ENCODE assay signal across 10 cellular contexts in the genomic region with DNA sequence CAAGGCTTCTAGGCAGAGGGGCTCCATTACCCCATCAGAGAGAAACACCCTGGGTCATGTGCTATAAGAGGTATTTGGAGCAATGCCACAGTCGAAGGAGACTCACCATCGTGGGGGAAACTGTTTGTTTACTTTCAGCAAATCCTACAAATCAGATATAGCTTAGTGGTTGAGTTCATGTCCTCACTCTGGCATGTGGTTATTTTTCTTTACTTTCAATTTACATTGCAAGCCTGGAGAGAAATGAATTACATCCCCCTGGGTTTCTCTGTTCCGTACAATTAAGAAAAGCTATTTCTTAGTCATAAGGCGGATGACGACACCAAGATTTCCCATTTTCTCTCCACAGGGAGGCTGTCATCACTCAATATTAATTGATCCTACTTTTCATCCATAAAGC. TPM values are rescaled to one million over a fixed set of nuclear protein-coding genes. Genes with fewer than 3 reads are reported as not detected.
DNase-seq lines count a peak whose midpoint lies in the region; ATAC-seq and TF ChIP-seq lines count a peak whose summit lies in the region.
"Had no signal": no experiment of that assay in that cellular context is flagged by ENCODE, and none has a peak within 500 bp of the region (broad histone marks: within the 10 kb centered on the region; RNA-seq: fewer than 3 reads in every experiment).

No MANE protein-coding gene starts in this region.

- H3K27me3 ChIP-seq in dorsolateral prefrontal cortex (no peaks in the 10 kb centered on the region), uterus (no peaks in the 10 kb centered on the region)
- H3K27me3 ChIP-seq: ascending aorta had no signal

- intact Hi-C loops in activated naive CD4-positive, alpha-beta T cell treated with anti-CD3 and anti-CD28 coated beads for 36 hours (cut with micrococcal nuclease) = loop anchor here (1.0 kb wide), 1 partner anchor 8 kb away; no protein-coding TSS in a partner anchor
- intact Hi-C loops in dorsolateral prefrontal cortex (cut with DNase I) = no loop called here
- intact Hi-C loops in uterus (cut with DNase I; ENCODE audit: low total_unique reads) = no loop called here

- ATAC-seq in stimulated activated naive CD8-positive, alpha-beta T cell treated with anti-CD3 and anti-CD28 coated beads, Interleukin-15, amount 100 ng/mL, for 72 hours = peak; percentile 87

- H3K4me1 Mint-ChIP-seq in activated naive CD4-positive, alpha-beta T cell treated with anti-CD3 and anti-CD28 coated beads for 36 hours (ENCODE audit: low read depth) = peaks cover 57% of the 10 kb centered on the region
- H3K4me1 Mint-ChIP-seq in stimulated activated naive CD8-positive, alpha-beta T cell treated with anti-CD3 and anti-CD28 coated beads, Interleukin-15, amount 100 ng/mL, for 72 hours = peaks cover 69% of the 10 kb centered on the region

- peaks cover 59% of the 10 kb centered on the region for H3K36me3 Mint-ChIP-seq in activated naive CD4-positive, alpha-beta T cell treated with anti-CD3 and anti-CD28 coated beads for 36 hours (ENCODE audit: low read depth)

- DNase-seq in activated naive CD4-positive, alpha-beta T cell treated with anti-CD3 and anti-CD28 coated beads for 36 hours = no peak
- DNase-seq in activated naive CD4-positive, alpha-beta T cell treated with Interleukin-2 at 50 U/mL for 16 hours = no peak
- DNase-seq in dorsolateral prefrontal cortex = no peak
- no peak for DNase-seq in stimulated activated naive CD8-positive, alpha-beta T cell treated with anti-CD3 and anti-CD28 coated beads, Interleukin-15, amount 100 ng/mL, for 72 hours
- DNase-seq in NCI-H2171 (lab: John Stamatoyannopoulos, UW) = no peak
- no peak for DNase-seq in uterus
- DNase-seq in GF-D8 (lab: John Stamatoyannopoulos, UW) = no peak
- DNase-seq: stimulated activated naive CD4-positive, alpha-beta T cell treated with Interleukin-2 at 50 U/mL for 16 hours had no signal

- CTCF ChIA-PET in activated naive CD4-positive, alpha-beta T cell treated with anti-CD3 and anti-CD28 coated beads for 36 hours (lab: Charles Lee) = interaction anchor here (0.9 to 1.3 kb wide), 2 partner anchors 11 to 16 kb away, joined by 3 to 4 read pairs; no protein-coding TSS in a partner anchor

- TF ChIP-seq CTCF in dorsolateral prefrontal cortex (IDR thresholded peaks at IDR 0.05 in 54 of 56, conservative IDR thresholded peaks at IDR 0.05 in 2 of 56; ENCODE audit: low read depth in 1 of 56, partially characterized antibody in 56 of 56) (no peak), uterus (IDR thresholded peaks at IDR 0.05) (no peak)

- H3K4me3 Mint-ChIP-seq in activated naive CD4-positive, alpha-beta T cell treated with anti-CD3 and anti-CD28 coated beads for 36 hours = no peak overlapping the region
- H3K4me3 Mint-ChIP-seq in stimulated activated naive CD8-positive, alpha-beta T cell treated with anti-CD3 and anti-CD28 coated beads, Interleukin-15, amount 100 ng/mL, for 72 hours = peak overlapping the region in 1 of 2 donors; percentile 4

- H3K27ac Mint-ChIP-seq in activated naive CD4-positive, alpha-beta T cell treated with anti-CD3 and anti-CD28 coated beads for 36 hours = peak overlapping the region; percentile 6
- no peak overlapping the region for H3K27ac Mint-ChIP-seq in stimulated activated naive CD8-positive, alpha-beta T cell treated with anti-CD3 and anti-CD28 coated beads, Interleukin-15, amount 100 ng/mL, for 72 hours

- H3K36me3 ChIP-seq in KOPT-K1 (ENCODE audit: insufficient read depth, low read length) (peaks cover 14% of the 10 kb centered on the region), uterus (no peaks in the 10 kb centered on the region)

- H3K27ac ChIP-seq in KOPT-K1 (ENCODE audit: low read depth, low read length, poor library complexity, severe bottlenecking) (peak overlapping the region; percentile 15), dorsolateral prefrontal cortex (peak overlapping the region in 36 of 59 donors; percentile 1 to 70 (median 29)), uterus (no peak overlapping the region)
- H3K27ac ChIP-seq: ascending aorta had no signal

- peaks cover 2% of the 10 kb centered on the region for H3K9me3 Mint-ChIP-seq in activated naive CD4-positive, alpha-beta T cell treated with anti-CD3 and anti-CD28 coated beads for 36 hours
- H3K9me3 Mint-ChIP-seq in stimulated activated naive CD8-positive, alpha-beta T cell treated with anti-CD3 and anti-CD28 coated beads, Interleukin-15, amount 100 ng/mL, for 72 hours = peaks cover 0 to 5% of the 10 kb centered on the region in 2 donors

- H3K4me3 ChIP-seq in dorsolateral prefrontal cortex (no peak overlapping the region), uterus (no peak overlapping the region)
- H3K4me3 ChIP-seq: ascending aorta had no signal

- no peaks in the 10 kb centered on the region for H3K27me3 Mint-ChIP-seq in activated naive CD4-positive, alpha-beta T cell treated with anti-CD3 and anti-CD28 coated beads for 36 hours (ENCODE audit: low read depth)
- H3K27me3 Mint-ChIP-seq in stimulated activated naive CD8-positive, alpha-beta T cell treated with anti-CD3 and anti-CD28 coated beads, Interleukin-15, amount 100 ng/mL, for 72 hours = no peaks in the 10 kb centered on the region

- H3K4me1 ChIP-seq in uterus = peaks cover 0 to 10% of the 10 kb centered on the region in 2 donors

- H3K9me3 ChIP-seq in KOPT-K1 (ENCODE audit: insufficient read depth, low read length, poor library complexity, severe bottlenecking) = no peaks in the 10 kb centered on the region
- H3K9me3 ChIP-seq in uterus = no peaks in the 10 kb centered on the region
- H3K9me3 ChIP-seq: ascending aorta had no signal

- TF ChIP-seq POLR2A in uterus (IDR thresholded peaks at IDR 0.05) = no peak

RNA-seq across cellular contexts. Expression of a gene that starts 36.9 kb away (rescaled TPM):
- total RNA-seq in activated naive CD4-positive, alpha-beta T cell treated with anti-CD3 and anti-CD28 coated beads for 36 hours = 100 to 1,000 TPM in 1 of 2 experiments, 10 to 100 TPM in 1; 95.9 to 109 TPM
- total RNA-seq in dorsolateral prefrontal cortex (10 to 100 TPM; 15.8 to 64.1 (median 39.9) TPM), uterus (100 to 1,000 TPM in 1 of 4 donors, 10 to 100 TPM in 3; 32.0 to 187 (median 47.6) TPM)

Comparison
In these comparisons a context has a peak if more than half of its experiments do, and no peak if none do; other contexts are left out.
1. H3K27ac ChIP-seq: peak in KOPT-K1 (single experiment) and dorsolateral prefrontal cortex (36 of 59); none in uterus (0 of 2).